ENCODE assay signal across 1 cellular context in genomic region chr15:31452595-31453557, GRCh38.
TF ChIP-seq lines count a peak whose summit lies in the region.

No MANE protein-coding gene starts in this region.

TF ChIP-seq in HepG2, 621 proteins besides CTCF, POLR2A, EP300 and RAD21 (continued from another document):
- no peak for TF ChIP-seq ZNF83 (CRISPR knock-in tag; IDR thresholded peaks at IDR 0.05; ENCODE audit: borderline replicate concordance)
- TF ChIP-seq, protein P1, sequence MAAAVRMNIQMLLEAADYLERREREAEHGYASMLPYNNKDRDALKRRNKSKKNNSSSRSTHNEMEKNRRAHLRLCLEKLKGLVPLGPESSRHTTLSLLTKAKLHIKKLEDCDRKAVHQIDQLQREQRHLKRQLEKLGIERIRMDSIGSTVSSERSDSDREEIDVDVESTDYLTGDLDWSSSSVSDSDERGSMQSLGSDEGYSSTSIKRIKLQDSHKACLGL (CRISPR knock-in tag; IDR thresholded peaks at IDR 0.05) = no peak
- TF ChIP-seq GATA4 (IDR thresholded peaks at IDR 0.05; ENCODE audit: borderline replicate concordance, low read depth) = no peak
- TF ChIP-seq ZBTB20 (CRISPR knock-in tag; IDR thresholded peaks at IDR 0.05; ENCODE audit: borderline replicate concordance, low read depth) = no peak
- no peak for TF ChIP-seq GLI4 (CRISPR knock-in tag; IDR thresholded peaks at IDR 0.05; ENCODE audit: borderline replicate concordance)
- no peak for TF ChIP-seq ZFP1 (CRISPR knock-in tag; IDR thresholded peaks at IDR 0.05)
- no peak for TF ChIP-seq ZNF3 (CRISPR knock-in tag; IDR thresholded peaks at IDR 0.05)
- no peak for TF ChIP-seq CENPX (CRISPR knock-in tag; IDR thresholded peaks at IDR 0.05)
- TF ChIP-seq ISX (CRISPR knock-in tag; conservative IDR thresholded peaks at IDR 0.05) = no peak
